29 cellular contexts compared by ENCODE assay signal in the genomic region with DNA sequence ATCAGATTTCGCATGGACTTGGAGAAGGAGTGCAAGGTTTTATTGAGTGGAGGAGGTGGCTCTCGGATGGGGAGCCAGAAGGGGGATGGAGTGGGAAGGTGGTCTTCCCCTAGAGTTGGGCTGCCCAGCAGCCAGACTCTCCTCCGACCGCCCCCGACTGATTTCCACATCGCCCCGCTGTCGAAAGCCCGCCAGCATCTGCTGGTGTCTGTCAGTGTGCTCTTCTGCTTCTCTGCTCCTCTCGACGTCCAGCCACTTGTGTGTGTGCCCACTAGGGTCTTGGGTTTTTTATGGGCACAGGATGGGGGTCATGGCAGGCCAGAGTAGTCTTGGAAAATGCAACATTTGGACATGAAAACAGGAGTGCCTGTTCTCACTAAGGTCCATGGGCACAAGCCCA. TPM values are rescaled to one million over a fixed set of nuclear protein-coding genes. Genes with fewer than 3 reads are reported as not detected.
"Had no signal": no experiment of that assay in that cellular context is flagged by ENCODE, and none has a peak within 500 bp of the region (broad histone marks: within the 10 kb centered on the region; RNA-seq: fewer than 3 reads in every experiment).

No MANE protein-coding gene starts in this region.

- H3K27me3 Mint-ChIP-seq: activated naive CD8-positive, alpha-beta T cell treated with anti-CD3 and anti-CD28 coated beads, Interleukin-2, amount 50 U/mL, for 24 hours; activated T-cell treated with anti-CD3 and anti-CD28 coated beads, Interleukin-2, amount 50 U/mL, for 24 hours; T-cell had no signal

- H3K4me3 ChIP-seq: cardiac muscle cell, MG63, SK-N-MC had no signal

- H3K36me3 ChIP-seq: cardiac muscle cell, MG63 had no signal

- H3K27ac ChIP-seq: cardiac muscle cell, SK-N-MC had no signal

- ATAC-seq: activated CD8-positive, alpha-beta T cell treated with anti-CD3 and anti-CD28 coated beads, Interleukin-2, amount 10 ng/mL, durations not matched to agents 7 days and 5 days; activated naive CD4-positive, alpha-beta T cell treated with anti-CD3 and anti-CD28 coated beads, Interleukin-2, amount 50 U/mL, for 72 hours; activated naive CD8-positive, alpha-beta T cell treated with anti-CD3 and anti-CD28 coated beads, Interleukin-2, amount 50 U/mL, for 24 hours; Right ventricle myocardium inferior; T-cell had no signal

- H3K4me1 Mint-ChIP-seq: activated naive CD8-positive, alpha-beta T cell treated with anti-CD3 and anti-CD28 coated beads, Interleukin-2, amount 50 U/mL, for 24 hours; T-cell had no signal

- H3K27ac Mint-ChIP-seq: activated CD8-positive, alpha-beta T cell treated with anti-CD3 and anti-CD28 coated beads, Interleukin-2, amount 10 ng/mL, durations not matched to agents 7 days and 5 days; activated naive CD8-positive, alpha-beta T cell treated with anti-CD3 and anti-CD28 coated beads, Interleukin-2, amount 50 U/mL, for 24 hours; activated T-cell treated with anti-CD3 and anti-CD28 coated beads, Interleukin-2, amount 50 U/mL, for 24 hours; activated T-helper 1 cell treated with anti-CD3 and anti-CD28 coated beads, Interleukin-12 subunit alpha, Interleukin-12 subunit beta, Interleukin-2, Interleukin-4 antibody, amounts not matched to agents 30 ng/mL and 10 ng/mL and 1 ng/mL, durations not matched to agents 14 hours and 24 hours and 36 hours; brain; T-cell had no signal

- DNase-seq: activated CD4-positive, alpha-beta T cell treated with anti-CD3 and anti-CD28 coated beads for 4 hours; activated CD4-positive, alpha-beta T cell treated with anti-CD3 and anti-CD28 coated beads, Interleukin-2, amount 50 U/mL, for 4 hours; activated CD8-positive, alpha-beta memory T cell treated with anti-CD3 and anti-CD28 coated beads, Interleukin-2, amount 50 U/mL, for 48 hours; activated CD8-positive, alpha-beta T cell treated with anti-CD3 and anti-CD28 coated beads, Interleukin-2, amount 10 ng/mL, durations not matched to agents 7 days and 5 days; activated effector memory CD4-positive, alpha-beta T cell treated with anti-CD3 and anti-CD28 coated beads, Interleukin-2, amount 50 U/mL, for 16 hours; activated naive CD4-positive, alpha-beta T cell treated with Interleukin-2 at 50 U/mL for 16 hours; activated naive CD8-positive, alpha-beta T cell treated with anti-CD3 and anti-CD28 coated beads, Interleukin-2, amount 50 U/mL, for 24 hours; activated T-cell treated with anti-CD3 and anti-CD28 coated beads, Interleukin-2, amount 50 U/mL, for 24 hours; amniotic stem cell; MG63; MV-4-11; NCI-H1105; NCI-H1436; NCI-H1694 treated with DMSO at 0.1 percent for 48 hours; NCI-H2029 treated with DMSO at 0.1 percent for 48 hours; NCI-H345; NCI-H510A; NCI-H526 treated with DMSO at 0.1 percent for 48 hours; T-cell; T-helper 2 cell; T1000 had no signal

- H3K27me3 ChIP-seq: cardiac muscle cell, MG63 had no signal

- H3K4me3 Mint-ChIP-seq: activated CD8-positive, alpha-beta T cell treated with anti-CD3 and anti-CD28 coated beads, Interleukin-2, amount 10 ng/mL, durations not matched to agents 7 days and 5 days; activated naive CD8-positive, alpha-beta T cell treated with anti-CD3 and anti-CD28 coated beads, Interleukin-2, amount 50 U/mL, for 24 hours; activated T-cell treated with anti-CD3 and anti-CD28 coated beads, Interleukin-2, amount 50 U/mL, for 24 hours; activated T-helper 1 cell treated with anti-CD3 and anti-CD28 coated beads, Interleukin-12 subunit alpha, Interleukin-12 subunit beta, Interleukin-2, Interleukin-4 antibody, amounts not matched to agents 30 ng/mL and 10 ng/mL and 1 ng/mL, durations not matched to agents 14 hours and 24 hours and 36 hours; brain; T-cell had no signal

- H3K36me3 Mint-ChIP-seq: activated naive CD4-positive, alpha-beta T cell treated with anti-CD3 and anti-CD28 coated beads, Interleukin-2, amount 50 U/mL, for 72 hours; brain had no signal

- H3K9me3 Mint-ChIP-seq: activated naive CD4-positive, alpha-beta T cell treated with anti-CD3 and anti-CD28 coated beads, Interleukin-2, amount 50 U/mL, for 72 hours; activated naive CD8-positive, alpha-beta T cell treated with anti-CD3 and anti-CD28 coated beads, Interleukin-2, amount 50 U/mL, for 24 hours; activated T-cell treated with anti-CD3 and anti-CD28 coated beads, Interleukin-2, amount 50 U/mL, for 24 hours; activated T-helper 1 cell treated with anti-CD3 and anti-CD28 coated beads, Interleukin-12 subunit alpha, Interleukin-12 subunit beta, Interleukin-2, Interleukin-4 antibody, amounts not matched to agents 30 ng/mL and 10 ng/mL and 1 ng/mL, durations not matched to agents 14 hours and 24 hours and 36 hours; T-cell had no signal

- H3K9me3 ChIP-seq: MG63 had no signal

RNA-seq across cellular contexts. Expression of a gene that starts 40.1 kb away (rescaled TPM):
- total RNA-seq: astrocyte, OCI-LY7 had no signal
- polyA plus RNA-seq: cardiac muscle cell had no signal
